ENCODE assay signal across 9 cellular contexts in genomic region chr3:71444861-71445259, GRCh38.
DNase-seq lines count a peak whose midpoint lies in the region; ATAC-seq, FAIRE-seq and TF ChIP-seq lines count a peak whose summit lies in the region.
"Had no signal": no experiment of that assay in that cellular context is flagged by ENCODE, and none has a peak within 500 bp of the region (broad histone marks: within the 10 kb centered on the region; RNA-seq: fewer than 3 reads in every experiment).

No MANE protein-coding gene starts in this region.

- H3K4me3 Mint-ChIP-seq in activated T-cell treated with anti-CD3 and anti-CD28 coated beads, Interleukin-2, amount 50 U/mL, for 72 hours, result peak overlapping the region; percentile 71 to 77
- H3K4me3 Mint-ChIP-seq in T-helper 2 cell treated with Interferon-gamma antibody and Interleukin-4, amounts not matched to agents 5 μg/mL and 100 μg/mL, for 36 hours, result peak overlapping the region; percentile 86

- peaks cover 45% of the 10 kb centered on the region for H3K4me1 ChIP-seq in foreskin keratinocyte

- H3K27ac Mint-ChIP-seq in activated T-cell treated with anti-CD3 and anti-CD28 coated beads, Interleukin-2, amount 50 U/mL, for 72 hours, result peak overlapping the region; percentile 95
- peak overlapping the region; percentile 99 for H3K27ac Mint-ChIP-seq in T-helper 2 cell treated with Interferon-gamma antibody and Interleukin-4, amounts not matched to agents 5 μg/mL and 100 μg/mL, for 36 hours

- ATAC-seq in activated T-cell treated with anti-CD3 and anti-CD28 coated beads, Interleukin-2, amount 50 U/mL, for 72 hours (replicated peaks in 1 of 2), result no peak
- ATAC-seq in foreskin keratinocyte, result no peak

- FAIRE-seq in GM12892 (lab: Jason Lieb, UNC), result no peak

- peaks cover 3 to 6% of the 10 kb centered on the region in 2 donors for H3K36me3 Mint-ChIP-seq in activated T-cell treated with anti-CD3 and anti-CD28 coated beads, Interleukin-2, amount 50 U/mL, for 72 hours (ENCODE audit: insufficient read depth in 2 of 2)
- peaks cover 20% of the 10 kb centered on the region for H3K36me3 Mint-ChIP-seq in T-helper 2 cell treated with Interferon-gamma antibody and Interleukin-4, amounts not matched to agents 5 μg/mL and 100 μg/mL, for 36 hours (ENCODE audit: low read depth)

- no peaks in the 10 kb centered on the region for H3K27me3 ChIP-seq in foreskin keratinocyte

- peaks cover 0 to 3% of the 10 kb centered on the region in 2 donors for H3K9me3 Mint-ChIP-seq in activated T-cell treated with anti-CD3 and anti-CD28 coated beads, Interleukin-2, amount 50 U/mL, for 72 hours
- H3K9me3 Mint-ChIP-seq in T-helper 2 cell treated with Interferon-gamma antibody and Interleukin-4, amounts not matched to agents 5 μg/mL and 100 μg/mL, for 36 hours, result no peaks in the 10 kb centered on the region

- H3K4me1 Mint-ChIP-seq in activated T-cell treated with anti-CD3 and anti-CD28 coated beads, Interleukin-2, amount 50 U/mL, for 72 hours (ENCODE audit: low read depth), result peaks cover 98% of the 10 kb centered on the region
- peaks cover 87% of the 10 kb centered on the region for H3K4me1 Mint-ChIP-seq in T-helper 2 cell treated with Interferon-gamma antibody and Interleukin-4, amounts not matched to agents 5 μg/mL and 100 μg/mL, for 36 hours (ENCODE audit: low read depth)

- H3K27ac ChIP-seq in foreskin keratinocyte, result peak overlapping the region; percentile 7
- peak overlapping the region; percentile 31 for H3K27ac ChIP-seq in substantia nigra (ENCODE audit: low read depth, low read length, poor library complexity, severe bottlenecking)

- TF ChIP-seq CTCF in foreskin keratinocyte (conservative IDR thresholded peaks at IDR 0.05), result no peak

- no peak for TF ChIP-seq POLR2A in GM12892 (IDR thresholded peaks at IDR 0.05; ENCODE audit: low read depth, low read length)

- DNase-seq in activated T-cell treated with anti-CD3 and anti-CD28 coated beads, Interleukin-2, amount 50 U/mL, for 72 hours, result no peak
- no peak for DNase-seq in activated T-cell treated with anti-CD3 and anti-CD28 coated beads for 4 hours
- no peak for DNase-seq in T-helper 2 cell treated with Interferon-gamma antibody and Interleukin-4, amounts not matched to agents 5 μg/mL and 100 μg/mL, for 36 hours (ENCODE audit: low spot score)
- no peak for DNase-seq in foreskin keratinocyte
- no peak for DNase-seq in substantia nigra (lab: John Stamatoyannopoulos, UW)
- no peak for DNase-seq in NCI-H2029 (lab: John Stamatoyannopoulos, UW)
- DNase-seq in hippocampal formation (lab: John Stamatoyannopoulos, UW), result no peak
- DNase-seq in GM12892 (ENCODE audit: insufficient read length), result no peak
- DNase-seq: NCI-H1417 treated with DMSO at 0.1 percent for 48 hours had no signal

- H3K27me3 Mint-ChIP-seq in activated T-cell treated with anti-CD3 and anti-CD28 coated beads, Interleukin-2, amount 50 U/mL, for 72 hours (ENCODE audit: low read depth), result no peaks in the 10 kb centered on the region
- H3K27me3 Mint-ChIP-seq in T-helper 2 cell treated with Interferon-gamma antibody and Interleukin-4, amounts not matched to agents 5 μg/mL and 100 μg/mL, for 36 hours (ENCODE audit: low read depth), result no peaks in the 10 kb centered on the region
